In genomic region chr19:32178841-32179410, GRCh38 we compare ENCODE assay signal across 26 cellular contexts.
"Had no signal": no experiment of that assay in that cellular context is flagged by ENCODE, and none has a peak within 500 bp of the region (broad histone marks: within the 10 kb centered on the region; RNA-seq: fewer than 3 reads in every experiment).

No MANE protein-coding gene starts in this region.

- H3K27ac ChIP-seq: ascending aorta, cardiac muscle cell, colonic mucosa, dorsolateral prefrontal cortex, foreskin keratinocyte, heart left ventricle, left lung, right atrium auricular region, tibial nerve, VCaP had no signal

- ATAC-seq: effector memory CD8-positive, alpha-beta T cell; foreskin keratinocyte; heart left ventricle; left lung had no signal

- H3K4me3 ChIP-seq: ascending aorta, cardiac muscle cell, colonic mucosa, dorsolateral prefrontal cortex, heart left ventricle, left lung, lung, right atrium auricular region, tibial nerve had no signal

- DNase-seq: activated CD4-positive, alpha-beta T cell treated with anti-CD3 and anti-CD28 coated beads for 48 hours; activated CD4-positive, alpha-beta T cell treated with anti-CD3 and anti-CD28 coated beads, Interleukin-2, amount 50 U/mL, for 48 hours; activated CD8-positive, alpha-beta memory T cell treated with anti-CD3 and anti-CD28 coated beads, Interleukin-2, amount 50 U/mL, for 48 hours; activated gamma-delta T cell; activated naive CD4-positive, alpha-beta T cell treated with anti-CD3 and anti-CD28 coated beads, Interleukin-2, amount 10 ng/mL, durations not matched to agents 7 days and 5 days; activated naive CD8-positive, alpha-beta T cell treated with anti-CD3 and anti-CD28 coated beads, Interleukin-2, amount 10 ng/mL, durations not matched to agents 7 days and 5 days; activated T-cell treated with anti-CD3 and anti-CD28 coated beads, Interleukin-2, amount 50 U/mL, for 24 hours; cerebellar nuclear complex; colonic mucosa; dorsolateral prefrontal cortex; effector memory CD8-positive, alpha-beta T cell; foreskin keratinocyte; heart left ventricle; kidney glomerular epithelial cell; left lung; naive B cell; occipital lobe; stimulated activated naive CD4-positive, alpha-beta T cell treated with Interleukin-2 at 50 U/mL for 16 hours; SW 1271; T-helper 9 cell had no signal
